ENCODE assay signal across 24 cellular contexts in the genomic region with DNA sequence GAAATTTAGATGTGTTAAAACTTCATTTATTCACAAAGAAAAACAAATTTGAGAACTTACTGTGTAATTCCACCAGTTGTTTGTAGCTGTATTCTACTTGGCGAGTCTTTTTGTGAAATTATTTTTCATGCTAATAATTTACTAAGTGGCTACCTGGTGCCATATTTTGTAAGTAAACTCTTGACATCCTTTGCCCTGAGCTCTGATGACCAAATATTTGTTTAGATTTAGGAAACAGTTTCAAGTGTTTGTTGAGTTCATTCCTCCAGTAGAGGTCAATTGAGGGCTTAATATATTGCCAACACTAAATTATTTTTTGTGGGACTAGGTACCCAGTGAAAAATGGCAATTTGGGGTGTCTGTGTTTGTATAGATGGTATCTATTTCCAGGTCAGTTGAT. TPM values are rescaled to one million over a fixed set of nuclear protein-coding genes. Genes with fewer than 3 reads are reported as not detected.
"Had no signal": no experiment of that assay in that cellular context is flagged by ENCODE, and none has a peak within 500 bp of the region (broad histone marks: within the 10 kb centered on the region; RNA-seq: fewer than 3 reads in every experiment).

No MANE protein-coding gene starts in this region.

- H3K4me3 Mint-ChIP-seq: activated CD8-positive, alpha-beta T cell treated with anti-CD3 and anti-CD28 coated beads for 36 hours; activated naive CD4-positive, alpha-beta T cell treated with anti-CD3 and anti-CD28 coated beads, Interleukin-2, amount 10 ng/mL, durations not matched to agents 7 days and 5 days; activated naive CD8-positive, alpha-beta T cell treated with anti-CD3 and anti-CD28 coated beads for 36 hours; activated T-cell treated with anti-CD3 and anti-CD28 coated beads, Interleukin-2, amount 50 U/mL, for 72 hours had no signal

- H3K27me3 ChIP-seq: brain microvascular endothelial cell, Peyer's patch, SJSA1 had no signal

- H3K9me3 ChIP-seq: Peyer's patch, SJSA1 had no signal

- ATAC-seq: activated CD4-positive, CD25-positive, alpha-beta regulatory T cell treated with anti-CD3 and anti-CD28 coated beads, Interleukin-2, amount 50 U/mL, for 24 hours; activated CD8-positive, alpha-beta T cell treated with anti-CD3 and anti-CD28 coated beads for 36 hours; activated T-cell treated with anti-CD3 and anti-CD28 coated beads, Interleukin-2, amount 50 U/mL, for 72 hours; K562; SK-N-SH treated with all-trans-retinoic acid at 6 μM for 48 hours had no signal

- H3K9me3 Mint-ChIP-seq: activated CD8-positive, alpha-beta T cell treated with anti-CD3 and anti-CD28 coated beads for 36 hours had no signal

- H3K27ac ChIP-seq: brain microvascular endothelial cell, cardiac muscle cell, Peyer's patch, RWPE1, SJSA1 had no signal

- H3K27ac Mint-ChIP-seq: activated CD8-positive, alpha-beta T cell treated with anti-CD3 and anti-CD28 coated beads for 36 hours; activated naive CD4-positive, alpha-beta T cell treated with anti-CD3 and anti-CD28 coated beads, Interleukin-2, amount 10 ng/mL, durations not matched to agents 7 days and 5 days; activated naive CD8-positive, alpha-beta T cell treated with anti-CD3 and anti-CD28 coated beads for 36 hours; activated T-cell treated with anti-CD3 and anti-CD28 coated beads, Interleukin-2, amount 50 U/mL, for 72 hours; activated T-helper 2 cell treated with anti-CD3 and anti-CD28 coated beads, Interferon-gamma antibody, Interleukin-2, Interleukin-4, amounts not matched to agents 10 μg/mL and 5 μg/mL and 100 μg/mL, durations not matched to agents 14 hours and 24 hours and 36 hours had no signal

- H3K36me3 ChIP-seq: brain microvascular endothelial cell, cardiac muscle cell, Peyer's patch, SJSA1 had no signal

- H3K4me1 ChIP-seq: Peyer's patch had no signal

- DNase-seq: activated CD4-positive, alpha-beta T cell treated with anti-CD3 and anti-CD28 coated beads for 4 hours; activated CD8-positive, alpha-beta memory T cell treated with anti-CD3 and anti-CD28 coated beads, Interleukin-2, amount 50 U/mL, for 4 hours; activated CD8-positive, alpha-beta T cell treated with anti-CD3 and anti-CD28 coated beads for 36 hours; activated gamma-delta T cell treated with Interleukin-2 at 50 U/mL for 16 hours; activated naive CD4-positive, alpha-beta T cell treated with anti-CD3 and anti-CD28 coated beads, Interleukin-2, amount 10 ng/mL, durations not matched to agents 7 days and 5 days; activated naive CD8-positive, alpha-beta T cell treated with anti-CD3 and anti-CD28 coated beads for 36 hours; activated T-cell treated with anti-CD3 and anti-CD28 coated beads, Interleukin-2, amount 50 U/mL, for 72 hours; brain microvascular endothelial cell; Karpas-422; NCI-H1105 treated with DMSO at 0.1 percent for 48 hours; NCI-H146; NCI-H1930; NCI-H226; NCI-H82; Peyer's patch; Right ventricle myocardium superior; SW 1271 had no signal

- H3K4me3 ChIP-seq: cardiac muscle cell, K562, Peyer's patch, SJSA1 had no signal

RNA-seq across cellular contexts. Expression of a gene that starts 3.7 kb away (rescaled TPM):
- total RNA-seq: K562 had no signal
